In the genomic region with DNA sequence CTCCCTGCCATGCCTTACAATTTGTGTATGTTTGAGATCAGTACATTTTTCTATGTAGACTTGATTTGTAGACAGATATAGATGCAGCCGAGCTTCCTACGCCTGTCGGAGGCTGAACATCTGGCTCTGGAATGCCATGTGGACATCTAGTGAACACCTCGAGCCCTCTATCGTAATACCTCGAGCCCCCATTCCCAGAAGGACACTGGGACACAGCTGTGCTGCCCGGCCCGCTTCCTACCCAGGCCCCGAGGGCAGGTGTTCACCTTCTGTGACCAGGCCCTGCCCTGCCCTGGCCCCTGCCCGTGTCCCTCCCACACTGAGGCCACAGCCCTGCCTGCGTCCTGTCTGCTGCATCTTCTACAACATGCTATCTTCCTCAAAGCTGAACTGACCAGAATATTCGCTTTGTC, we compare ENCODE assay signal across 17 cellular contexts. TPM values are rescaled to one million over a fixed set of nuclear protein-coding genes. Genes with fewer than 3 reads are reported as not detected.
DNase-seq lines count a peak whose midpoint lies in the region; ATAC-seq, FAIRE-seq and TF ChIP-seq lines count a peak whose summit lies in the region.
"Had no signal": no experiment of that assay in that cellular context is flagged by ENCODE, and none has a peak within 500 bp of the region (broad histone marks: within the 10 kb centered on the region; RNA-seq: fewer than 3 reads in every experiment).

No MANE protein-coding gene starts in this region.

- FAIRE-seq in GM12892 (lab: Jason Lieb, UNC): no peak
- FAIRE-seq: GM19239 had no signal

- no peak for ATAC-seq in lung (ENCODE audit: insufficient read depth, low FRiP score)
- no peak for ATAC-seq in GM18517 (IDR thresholded peaks at IDR 0.05; ENCODE audit: unreplicated experiment)
- ATAC-seq: activated T-cell treated with anti-CD3 and anti-CD28 coated beads, Interleukin-2, amount 50 U/mL, for 4 hours; effector memory CD8-positive, alpha-beta T cell; naive thymus-derived CD4-positive, alpha-beta T cell had no signal

- no peaks in the 10 kb centered on the region for H3K27me3 Mint-ChIP-seq in endodermal cell (ENCODE audit: insufficient read depth)
- H3K27me3 Mint-ChIP-seq: activated naive CD8-positive, alpha-beta T cell treated with anti-CD3 and anti-CD28 coated beads, Interleukin-2, amount 10 ng/mL, durations not matched to agents 7 days and 5 days; naive thymus-derived CD4-positive, alpha-beta T cell had no signal

- WGBS in endodermal cell (ENCODE audit: insufficient coverage in 1 of 2, insufficient read length in 1 of 2), 2 experiments: 94 to 98% methylated on average over 8 to 12 of the region's 12 CpGs
- WGBS in lung, 2 donors: 78 to 82% methylated on average over 12 of the region's 12 CpGs
- 69 to 89% (median 73%) methylated on average over 12 of the region's 12 CpGs for WGBS in spleen, 5 donors

- TF ChIP-seq CTCF in endodermal cell (conservative IDR thresholded peaks at IDR 0.05) (no peak), lung (IDR thresholded peaks at IDR 0.05; ENCODE audit: control extremely low read depth, extremely low read depth) (no peak), spleen (IDR thresholded peaks at IDR 0.05 in 8 of 11, conservative IDR thresholded peaks at IDR 0.05 in 3 of 11) (no peak)

- H3K4me1 Mint-ChIP-seq in endodermal cell: peaks cover 12% of the 10 kb centered on the region
- H3K4me1 Mint-ChIP-seq: activated naive CD8-positive, alpha-beta T cell treated with anti-CD3 and anti-CD28 coated beads, Interleukin-2, amount 10 ng/mL, durations not matched to agents 7 days and 5 days had no signal

- H3K4me3 ChIP-seq in adipocyte (ENCODE audit: low read length) (no peak overlapping the region), endodermal cell (ENCODE audit: low read length) (no peak overlapping the region), lung (no peak overlapping the region), spleen (no peak overlapping the region)

- no peak for TF ChIP-seq POLR2A in spleen (IDR thresholded peaks at IDR 0.05)
- no peak for TF ChIP-seq POLR2A in GM12892 (IDR thresholded peaks at IDR 0.05; ENCODE audit: low read depth, low read length)

- H3K4me3 Mint-ChIP-seq in endodermal cell: no peak overlapping the region
- H3K4me3 Mint-ChIP-seq: activated naive CD8-positive, alpha-beta T cell treated with anti-CD3 and anti-CD28 coated beads, Interleukin-2, amount 10 ng/mL, durations not matched to agents 7 days and 5 days; activated T-cell treated with anti-CD3 and anti-CD28 coated beads, Interleukin-2, amount 50 U/mL, for 4 hours; effector memory CD8-positive, alpha-beta T cell; naive thymus-derived CD4-positive, alpha-beta T cell had no signal

- H3K27ac ChIP-seq in endodermal cell (ENCODE audit: low read depth, low read length) (no peak overlapping the region), lung (ENCODE audit: low read depth in 1 of 2, low read length in 1 of 2) (peak overlapping the region; percentile 58 to 59), spleen (peak overlapping the region in 7 of 8 donors; percentile 8 to 75 (median 52))

- H3K36me3 Mint-ChIP-seq in endodermal cell (ENCODE audit: low read depth): peaks cover 12% of the 10 kb centered on the region
- H3K36me3 Mint-ChIP-seq: activated naive CD8-positive, alpha-beta T cell treated with anti-CD3 and anti-CD28 coated beads, Interleukin-2, amount 10 ng/mL, durations not matched to agents 7 days and 5 days had no signal

- no peaks in the 10 kb centered on the region for H3K9me3 ChIP-seq in adipocyte (ENCODE audit: control insufficient read depth, low read length)
- no peaks in the 10 kb centered on the region for H3K9me3 ChIP-seq in endodermal cell (ENCODE audit: control insufficient read depth, low read length)
- H3K9me3 ChIP-seq in lung (ENCODE audit: control insufficient read depth in 2 of 2, insufficient read depth in 1 of 2, low read length in 1 of 2): no peaks in the 10 kb centered on the region
- H3K9me3 ChIP-seq in spleen: no peaks in the 10 kb centered on the region

- H3K9me3 Mint-ChIP-seq in endodermal cell: no peaks in the 10 kb centered on the region
- H3K9me3 Mint-ChIP-seq: activated naive CD8-positive, alpha-beta T cell treated with anti-CD3 and anti-CD28 coated beads, Interleukin-2, amount 10 ng/mL, durations not matched to agents 7 days and 5 days; activated T-cell treated with anti-CD3 and anti-CD28 coated beads, Interleukin-2, amount 50 U/mL, for 4 hours; effector memory CD8-positive, alpha-beta T cell; naive thymus-derived CD4-positive, alpha-beta T cell had no signal

- DNase-seq in adipocyte (ENCODE audit: low read depth): no peak
- DNase-seq in endodermal cell: no peak
- no peak for DNase-seq in lung (ENCODE audit: low spot score)
- no peak for DNase-seq in spleen
- no peak for DNase-seq in H4 (ENCODE audit: low spot score)
- DNase-seq in NCI-H510A treated with DMSO at 0.1 percent for 48 hours (lab: John Stamatoyannopoulos, UW): no peak
- DNase-seq in GM12892 (ENCODE audit: insufficient read length): no peak
- DNase-seq: activated CD4-positive, alpha-beta T cell treated with anti-CD3 and anti-CD28 coated beads, Interleukin-2, amount 50 U/mL, for 4 hours; activated naive CD8-positive, alpha-beta T cell treated with anti-CD3 and anti-CD28 coated beads, Interleukin-2, amount 10 ng/mL, durations not matched to agents 7 days and 5 days; activated T-cell treated with anti-CD3 and anti-CD28 coated beads, Interleukin-2, amount 50 U/mL, for 4 hours; effector memory CD8-positive, alpha-beta T cell; EL; naive thymus-derived CD4-positive, alpha-beta T cell; NCI-H1694; NCI-H345 had no signal

- intact Hi-C loops in spleen (cut with DNase I; ENCODE audit: low total_unique reads): no loop called here

- H3K9ac ChIP-seq in adipocyte (ENCODE audit: low read length) (peak overlapping the region; percentile 1), endodermal cell (ENCODE audit: extremely low read depth, low read length, poor library complexity, severe bottlenecking) (no peak overlapping the region)

- H3K27me3 ChIP-seq in adipocyte (replicated peaks; ENCODE audit: control insufficient read depth, insufficient read depth, low read length) (no peaks in the 10 kb centered on the region), endodermal cell (ENCODE audit: control insufficient read depth, insufficient read depth, low read length, poor library complexity, severe bottlenecking) (no peaks in the 10 kb centered on the region), lung (ENCODE audit: control insufficient read depth, insufficient read depth) (no peaks in the 10 kb centered on the region), spleen (replicated peaks in 1 of 7) (no peaks in the 10 kb centered on the region)

- H3K36me3 ChIP-seq in adipocyte (ENCODE audit: control insufficient read depth, insufficient read depth, low read length, severe bottlenecking): peaks cover 19% of the 10 kb centered on the region
- H3K36me3 ChIP-seq in endodermal cell (ENCODE audit: control insufficient read depth, insufficient read depth, low read length): peaks cover 4% of the 10 kb centered on the region
- peaks cover 0 to 31% of the 10 kb centered on the region in 2 donors for H3K36me3 ChIP-seq in lung (ENCODE audit: control insufficient read depth in 2 of 2, insufficient read depth in 2 of 2, low read length in 2 of 2)
- H3K36me3 ChIP-seq in spleen: peaks cover 0 to 39% (median 0%) of the 10 kb centered on the region in 6 donors

- H3K4me1 ChIP-seq in adipocyte (ENCODE audit: control insufficient read depth, insufficient read depth, low read length): peaks cover 39% of the 10 kb centered on the region
- H3K4me1 ChIP-seq in endodermal cell (ENCODE audit: control insufficient read depth, insufficient read depth, low read length): peaks cover 2% of the 10 kb centered on the region
- peaks cover 20 to 45% of the 10 kb centered on the region in 2 donors for H3K4me1 ChIP-seq in lung (ENCODE audit: control insufficient read depth in 2 of 2, insufficient read depth in 2 of 2, low read length in 2 of 2)
- peaks cover 0 to 44% (median 5%) of the 10 kb centered on the region in 6 donors for H3K4me1 ChIP-seq in spleen

- H3K27ac Mint-ChIP-seq in endodermal cell: peak overlapping the region; percentile 4
- H3K27ac Mint-ChIP-seq: activated naive CD8-positive, alpha-beta T cell treated with anti-CD3 and anti-CD28 coated beads, Interleukin-2, amount 10 ng/mL, durations not matched to agents 7 days and 5 days had no signal

RNA-seq across cellular contexts. Expression of a gene that starts 12.9 kb away (rescaled TPM):
- 10 to 100 TPM; 17.9 to 23.9 TPM for total RNA-seq in endodermal cell
- polyA plus RNA-seq in endodermal cell (2013, experiment 1 of 2): 16.7 TPM
- 16.3 TPM for polyA plus RNA-seq in endodermal cell (2013, experiment 2 of 2)
- 100 to 1,000 TPM; 109 to 185 TPM for total RNA-seq in lung
- 100 to 1,000 TPM in 1 of 2 donors, 10 to 100 TPM in 1; 61.9 to 102 TPM for polyA plus RNA-seq in lung
- 100 to 1,000 TPM in 2 of 7 donors, 10 to 100 TPM in 5; 45.9 to 123 (median 71.0) TPM for total RNA-seq in spleen
- polyA plus RNA-seq in spleen: 10 to 100 TPM in 1 of 3 donors, 1 to 10 TPM in 2; 7.6 to 26.3 (median 8.7) TPM
- total RNA-seq in H4 (2014; rRNA removed; shearing (Covaris generic)): 2.1 and 4.6 TPM in 2 replicates
- 2.4 TPM for polyA plus RNA-seq in GM12892 (2012; ENCODE audit: missing spikeins)

RNA-seq across cellular contexts. Expression of a gene that starts 27.7 kb away (rescaled TPM):
- total RNA-seq in endodermal cell (1 to 10 TPM in 1 of 2 donors, under 1 TPM in 1; 0.80 to 2.5 TPM), lung (10 to 100 TPM in 1 of 2 donors, 1 to 10 TPM in 1; 7.8 to 17.6 TPM), spleen (1 to 10 TPM; 2.2 to 6.9 (median 5.4) TPM)
- 0.11 TPM for polyA plus RNA-seq in endodermal cell (2013, experiment 1 of 2)
- polyA plus RNA-seq in endodermal cell (2013, experiment 2 of 2): 0.33 TPM
- polyA plus RNA-seq in lung (under 1 TPM; 0.30 to 0.77 TPM), spleen (under 1 TPM; 0.23 to 0.38 (median 0.26) TPM)
- 0.04 and 0.08 TPM in 2 replicates for total RNA-seq in H4 (2014; rRNA removed; shearing (Covaris generic))
- 0.23 TPM for polyA plus RNA-seq in GM12892 (2012; ENCODE audit: missing spikeins)
- polyA plus RNA-seq: naive thymus-derived CD4-positive, alpha-beta T cell had no signal
